7 cellular contexts compared by ENCODE assay signal in genomic region chr11:73759520-73760065, GRCh38. TPM values are rescaled to one million over a fixed set of nuclear protein-coding genes. Genes with fewer than 3 reads are reported as not detected.
DNase-seq lines count a peak whose midpoint lies in the region; ATAC-seq and TF ChIP-seq lines count a peak whose summit lies in the region.

No MANE protein-coding gene starts in this region.

- H3K4me1 ChIP-seq in OCI-LY1 (ENCODE audit: insufficient read depth, low read length, severe bottlenecking) (peaks cover 32% of the 10 kb centered on the region), muscle layer of duodenum (ENCODE audit: control insufficient read depth in 1 of 2, insufficient read depth in 2 of 2, low read length in 2 of 2) (peaks cover 7 to 15% of the 10 kb centered on the region in 2 donors)

- H3K9me3 ChIP-seq in OCI-LY1 (ENCODE audit: low read length) (no peaks in the 10 kb centered on the region), muscle layer of duodenum (ENCODE audit: control insufficient read depth in 1 of 2, low read length in 2 of 2) (no peaks in the 10 kb centered on the region)

- H3K27ac ChIP-seq in OCI-LY1 (ENCODE audit: low read depth, low read length, poor library complexity, severe bottlenecking) (no peak overlapping the region), muscle layer of duodenum (ENCODE audit: low read length) (peak overlapping the region; percentile 93)

- H3K4me3 ChIP-seq in GM12864 (ENCODE audit: low read depth, low read length) (peak overlapping the region; percentile 66), OCI-LY1 (ENCODE audit: low read depth, low read length, poor library complexity, severe bottlenecking) (peak overlapping the region; percentile 97), muscle layer of duodenum (ENCODE audit: low read depth in 1 of 2, low read length in 2 of 2) (peak overlapping the region; percentile 94 to 98)

- TF ChIP-seq CTCF in GM12864 (IDR thresholded peaks at IDR 0.05; ENCODE audit: low read depth, low read length, missing control alignments) (no peak), OCI-LY1 (IDR thresholded peaks at IDR 0.05; ENCODE audit: low read length) (peak; percentile 7; the same call in 1 of the 2 replicates)

- peak overlapping the region; percentile 92 for H3K9ac ChIP-seq in OCI-LY1 (ENCODE audit: low read length)

- no peaks in the 10 kb centered on the region for H3K27me3 ChIP-seq in OCI-LY1 (ENCODE audit: insufficient read depth, low read length)
- no peaks in the 10 kb centered on the region for H3K27me3 ChIP-seq in muscle layer of duodenum (ENCODE audit: low read depth, low read length)

- no peak for DNase-seq in GM12864 (ENCODE audit: low read depth)
- peak; percentile 53 for DNase-seq in dermis blood vessel endothelial cell
- DNase-seq in germinal center (ENCODE audit: low spot score) = no peak
- no peak for DNase-seq in COLO829 (ENCODE audit: low spot score)

- peak overlapping the region; percentile 98 for H3K4me2 ChIP-seq in OCI-LY1 (ENCODE audit: low read length)

- no peak overlapping the region for H2AFZ ChIP-seq in OCI-LY1 (ENCODE audit: low read length)

- peaks cover 34% of the 10 kb centered on the region for H3K79me2 ChIP-seq in OCI-LY1 (ENCODE audit: insufficient read depth, low read length)

- H3F3A ChIP-seq in OCI-LY1 (ENCODE audit: insufficient read depth, low read length) = no peaks in the 10 kb centered on the region

- no peak for ATAC-seq in GM21447 (IDR thresholded peaks at IDR 0.05; ENCODE audit: unreplicated experiment)

- no peaks in the 10 kb centered on the region for H3K9me2 ChIP-seq in OCI-LY1 (ENCODE audit: low read depth, low read length)

- H3K36me3 ChIP-seq in OCI-LY1 (ENCODE audit: insufficient read depth, low read length) (no peaks in the 10 kb centered on the region), muscle layer of duodenum (ENCODE audit: control insufficient read depth in 1 of 2, insufficient read depth in 2 of 2, low read length in 2 of 2) (peaks cover 0 to 4% of the 10 kb centered on the region in 2 donors)

- no peaks in the 10 kb centered on the region for H4K20me1 ChIP-seq in OCI-LY1 (ENCODE audit: insufficient read depth, low read length)

RNA-seq across cellular contexts. Expression of gene RAB6A, which starts 1.3 kb away (rescaled TPM):
- total RNA-seq in dermis blood vessel endothelial cell = 145 and 175 TPM in 2 replicates

RNA-seq across cellular contexts. Expression of gene MRPL48, which starts 28.1 kb away (rescaled TPM):
- total RNA-seq in dermis blood vessel endothelial cell = 24.3 and 30.4 TPM in 2 replicates
